ENCODE assay signal across 15 cellular contexts in the genomic region with DNA sequence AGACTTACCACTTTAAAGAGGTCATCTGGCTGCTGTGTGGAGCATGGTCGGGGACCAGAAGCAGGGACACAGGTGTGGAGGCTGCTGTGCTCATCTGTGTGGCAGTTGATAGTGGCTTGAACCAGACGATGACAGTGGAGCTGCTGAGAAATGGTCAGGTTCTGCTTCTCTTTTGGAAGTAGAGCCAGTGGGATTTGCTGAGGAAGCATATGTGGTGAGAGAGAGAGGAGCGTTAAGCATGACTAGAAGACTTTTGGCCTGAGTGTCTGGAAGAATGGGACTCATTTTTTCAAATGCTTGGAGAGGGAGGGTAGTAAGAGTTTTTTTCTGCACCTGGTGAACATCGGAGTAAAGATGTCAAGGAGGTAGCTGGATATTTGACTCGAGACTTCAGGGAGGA.
"Had no signal": no experiment of that assay in that cellular context is flagged by ENCODE, and none has a peak within 500 bp of the region (broad histone marks: within the 10 kb centered on the region; RNA-seq: fewer than 3 reads in every experiment).

No MANE protein-coding gene starts in this region.

- H3K27ac Mint-ChIP-seq: activated CD4-positive, alpha-beta T cell treated with anti-CD3 and anti-CD28 coated beads for 36 hours; activated naive CD4-positive, alpha-beta T cell treated with anti-CD3 and anti-CD28 coated beads, Interleukin-2, amount 50 U/mL, for 24 hours; dendritic cell treated with granulocyte-macrophage colony-stimulating factor and Interleukin-4, amounts not matched to agents 40 ng/mL and 50 ng/mL, for 4 days had no signal

- ATAC-seq: activated CD4-positive, alpha-beta T cell treated with anti-CD3 and anti-CD28 coated beads for 36 hours had no signal

- H3K27me3 ChIP-seq: brain microvascular endothelial cell, sigmoid colon, spleen had no signal

- H3K4me3 Mint-ChIP-seq: activated CD4-positive, alpha-beta T cell treated with anti-CD3 and anti-CD28 coated beads for 36 hours; activated naive CD4-positive, alpha-beta T cell treated with anti-CD3 and anti-CD28 coated beads, Interleukin-2, amount 50 U/mL, for 24 hours; dendritic cell treated with granulocyte-macrophage colony-stimulating factor and Interleukin-4, amounts not matched to agents 40 ng/mL and 50 ng/mL, for 4 days; nephron had no signal

- H3K27me3 Mint-ChIP-seq: activated CD4-positive, alpha-beta T cell treated with anti-CD3 and anti-CD28 coated beads for 36 hours; activated naive CD4-positive, alpha-beta T cell treated with anti-CD3 and anti-CD28 coated beads, Interleukin-2, amount 50 U/mL, for 24 hours; dendritic cell treated with granulocyte-macrophage colony-stimulating factor and Interleukin-4, amounts not matched to agents 40 ng/mL and 50 ng/mL, for 4 days had no signal

- H3K36me3 ChIP-seq: sigmoid colon had no signal

- H3K9me3 ChIP-seq: sigmoid colon, spleen had no signal

- H3K27ac ChIP-seq: brain microvascular endothelial cell, sigmoid colon, spleen had no signal

- DNase-seq: activated CD4-positive, alpha-beta T cell treated with anti-CD3 and anti-CD28 coated beads for 36 hours; activated CD8-positive, alpha-beta memory T cell treated with anti-CD3 and anti-CD28 coated beads for 24 hours; activated effector memory CD4-positive, alpha-beta T cell treated with anti-CD3 and anti-CD28 coated beads, Interleukin-2, amount 50 U/mL, for 16 hours; brain microvascular endothelial cell; cerebellar nuclear complex; effector memory CD4-positive, alpha-beta T cell; foreskin melanocyte; head of caudate nucleus; mesenchymal stem cell; sigmoid colon; spleen; T1000 had no signal

- H3K4me3 ChIP-seq: sigmoid colon, spleen had no signal

- H3K9me3 Mint-ChIP-seq: activated naive CD4-positive, alpha-beta T cell treated with anti-CD3 and anti-CD28 coated beads, Interleukin-2, amount 50 U/mL, for 24 hours; dendritic cell treated with granulocyte-macrophage colony-stimulating factor and Interleukin-4, amounts not matched to agents 40 ng/mL and 50 ng/mL, for 4 days; nephron had no signal

- H3K4me1 ChIP-seq: sigmoid colon had no signal
